ENCODE assay signal across 1 cellular context in the genomic region with DNA sequence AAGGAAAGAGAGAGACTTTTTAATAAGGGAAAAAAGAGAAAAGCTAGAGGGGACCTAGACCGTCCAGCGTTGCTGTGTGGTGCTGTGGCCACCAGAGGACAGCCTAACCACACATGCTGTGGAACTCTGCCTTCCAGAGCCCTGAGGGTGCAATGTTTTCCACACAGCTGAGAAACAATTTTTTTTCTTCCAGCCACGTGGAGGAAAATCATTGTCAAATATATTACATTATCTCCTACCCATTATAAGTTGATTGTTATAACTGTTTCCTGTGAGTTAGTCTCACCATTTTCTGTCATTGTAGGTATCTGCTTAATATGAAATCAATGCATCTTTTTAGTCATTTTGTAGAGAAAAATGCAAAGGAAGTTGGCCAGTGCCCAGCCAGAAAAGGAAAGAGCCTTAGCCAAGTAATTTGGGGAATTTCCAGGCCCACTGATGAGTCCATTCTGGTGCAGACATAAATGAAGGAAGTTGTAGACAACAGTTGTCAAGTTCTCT.
A peak's percentile ranks its signal among the peaks of the same experiment; 100 is the strongest.
TF ChIP-seq lines count a peak whose summit lies in the region.

No MANE protein-coding gene starts in this region.

TF ChIP-seq in HepG2, 621 proteins besides CTCF, POLR2A, EP300 and RAD21 (continued from another document and continues in another):
- TF ChIP-seq, protein P1, sequence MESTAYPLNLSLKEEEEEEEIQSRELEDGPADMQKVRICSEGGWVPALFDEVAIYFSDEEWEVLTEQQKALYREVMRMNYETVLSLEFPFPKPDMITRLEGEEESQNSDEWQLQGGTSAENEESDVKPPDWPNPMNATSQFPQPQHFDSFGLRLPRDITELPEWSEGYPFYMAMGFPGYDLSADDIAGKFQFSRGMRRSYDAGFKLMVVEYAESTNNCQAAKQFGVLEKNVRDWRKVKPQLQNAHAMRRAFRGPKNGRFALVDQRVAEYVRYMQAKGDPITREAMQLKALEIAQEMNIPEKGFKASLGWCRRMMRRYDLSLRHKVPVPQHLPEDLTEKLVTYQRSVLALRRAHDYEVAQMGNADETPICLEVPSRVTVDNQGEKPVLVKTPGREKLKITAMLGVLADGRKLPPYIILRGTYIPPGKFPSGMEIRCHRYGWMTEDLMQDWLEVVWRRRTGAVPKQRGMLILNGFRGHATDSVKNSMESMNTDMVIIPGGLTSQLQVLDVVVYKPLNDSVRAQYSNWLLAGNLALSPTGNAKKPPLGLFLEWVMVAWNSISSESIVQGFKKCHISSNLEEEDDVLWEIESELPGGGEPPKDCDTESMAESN (CRISPR knock-in tag; conservative IDR thresholded peaks at IDR 0.05): no peak
- TF ChIP-seq ZNF230 (CRISPR knock-in tag; IDR thresholded peaks at IDR 0.05): no peak
- TF ChIP-seq, protein P2, sequence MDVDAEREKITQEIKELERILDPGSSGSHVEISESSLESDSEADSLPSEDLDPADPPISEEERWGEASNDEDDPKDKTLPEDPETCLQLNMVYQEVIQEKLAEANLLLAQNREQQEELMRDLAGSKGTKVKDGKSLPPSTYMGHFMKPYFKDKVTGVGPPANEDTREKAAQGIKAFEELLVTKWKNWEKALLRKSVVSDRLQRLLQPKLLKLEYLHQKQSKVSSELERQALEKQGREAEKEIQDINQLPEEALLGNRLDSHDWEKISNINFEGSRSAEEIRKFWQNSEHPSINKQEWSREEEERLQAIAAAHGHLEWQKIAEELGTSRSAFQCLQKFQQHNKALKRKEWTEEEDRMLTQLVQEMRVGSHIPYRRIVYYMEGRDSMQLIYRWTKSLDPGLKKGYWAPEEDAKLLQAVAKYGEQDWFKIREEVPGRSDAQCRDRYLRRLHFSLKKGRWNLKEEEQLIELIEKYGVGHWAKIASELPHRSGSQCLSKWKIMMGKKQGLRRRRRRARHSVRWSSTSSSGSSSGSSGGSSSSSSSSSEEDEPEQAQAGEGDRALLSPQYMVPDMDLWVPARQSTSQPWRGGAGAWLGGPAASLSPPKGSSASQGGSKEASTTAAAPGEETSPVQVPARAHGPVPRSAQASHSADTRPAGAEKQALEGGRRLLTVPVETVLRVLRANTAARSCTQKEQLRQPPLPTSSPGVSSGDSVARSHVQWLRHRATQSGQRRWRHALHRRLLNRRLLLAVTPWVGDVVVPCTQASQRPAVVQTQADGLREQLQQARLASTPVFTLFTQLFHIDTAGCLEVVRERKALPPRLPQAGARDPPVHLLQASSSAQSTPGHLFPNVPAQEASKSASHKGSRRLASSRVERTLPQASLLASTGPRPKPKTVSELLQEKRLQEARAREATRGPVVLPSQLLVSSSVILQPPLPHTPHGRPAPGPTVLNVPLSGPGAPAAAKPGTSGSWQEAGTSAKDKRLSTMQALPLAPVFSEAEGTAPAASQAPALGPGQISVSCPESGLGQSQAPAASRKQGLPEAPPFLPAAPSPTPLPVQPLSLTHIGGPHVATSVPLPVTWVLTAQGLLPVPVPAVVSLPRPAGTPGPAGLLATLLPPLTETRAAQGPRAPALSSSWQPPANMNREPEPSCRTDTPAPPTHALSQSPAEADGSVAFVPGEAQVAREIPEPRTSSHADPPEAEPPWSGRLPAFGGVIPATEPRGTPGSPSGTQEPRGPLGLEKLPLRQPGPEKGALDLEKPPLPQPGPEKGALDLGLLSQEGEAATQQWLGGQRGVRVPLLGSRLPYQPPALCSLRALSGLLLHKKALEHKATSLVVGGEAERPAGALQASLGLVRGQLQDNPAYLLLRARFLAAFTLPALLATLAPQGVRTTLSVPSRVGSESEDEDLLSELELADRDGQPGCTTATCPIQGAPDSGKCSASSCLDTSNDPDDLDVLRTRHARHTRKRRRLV (CRISPR knock-in tag; IDR thresholded peaks at IDR 0.05): no peak
- TF ChIP-seq KLF11 (CRISPR knock-in tag; IDR thresholded peaks at IDR 0.05): 0 out of 2 replicates have a peak, but pooled peaks have one; percentile 49
- TF ChIP-seq, protein P3, sequence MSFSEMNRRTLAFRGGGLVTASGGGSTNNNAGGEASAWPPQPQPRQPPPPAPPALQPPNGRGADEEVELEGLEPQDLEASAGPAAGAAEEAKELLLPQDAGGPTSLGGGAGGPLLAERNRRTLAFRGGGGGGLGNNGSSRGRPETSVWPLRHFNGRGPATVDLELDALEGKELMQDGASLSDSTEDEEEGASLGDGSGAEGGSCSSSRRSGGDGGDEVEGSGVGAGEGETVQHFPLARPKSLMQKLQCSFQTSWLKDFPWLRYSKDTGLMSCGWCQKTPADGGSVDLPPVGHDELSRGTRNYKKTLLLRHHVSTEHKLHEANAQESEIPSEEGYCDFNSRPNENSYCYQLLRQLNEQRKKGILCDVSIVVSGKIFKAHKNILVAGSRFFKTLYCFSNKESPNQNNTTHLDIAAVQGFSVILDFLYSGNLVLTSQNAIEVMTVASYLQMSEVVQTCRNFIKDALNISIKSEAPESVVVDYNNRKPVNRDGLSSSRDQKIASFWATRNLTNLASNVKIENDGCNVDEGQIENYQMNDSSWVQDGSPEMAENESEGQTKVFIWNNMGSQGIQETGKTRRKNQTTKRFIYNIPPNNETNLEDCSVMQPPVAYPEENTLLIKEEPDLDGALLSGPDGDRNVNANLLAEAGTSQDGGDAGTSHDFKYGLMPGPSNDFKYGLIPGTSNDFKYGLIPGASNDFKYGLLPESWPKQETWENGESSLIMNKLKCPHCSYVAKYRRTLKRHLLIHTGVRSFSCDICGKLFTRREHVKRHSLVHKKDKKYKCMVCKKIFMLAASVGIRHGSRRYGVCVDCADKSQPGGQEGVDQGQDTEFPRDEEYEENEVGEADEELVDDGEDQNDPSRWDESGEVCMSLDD (CRISPR knock-in tag; IDR thresholded peaks at IDR 0.05; ENCODE audit: borderline replicate concordance): no peak
- TF ChIP-seq ELF4 (CRISPR knock-in tag; IDR thresholded peaks at IDR 0.05; ENCODE audit: borderline replicate concordance): no peak
- no peak for TF ChIP-seq TAF15 (IDR thresholded peaks at IDR 0.05; ENCODE audit: low read depth, low read length, poor library complexity, severe bottlenecking)
- TF ChIP-seq ATF1 (CRISPR knock-in tag; IDR thresholded peaks at IDR 0.05): no peak
- TF ChIP-seq HNF4G (IDR thresholded peaks at IDR 0.05; ENCODE audit: borderline replicate concordance, low read depth, low read length): no peak
- TF ChIP-seq HNF4G (CRISPR knock-in tag; IDR thresholded peaks at IDR 0.05; ENCODE audit: borderline replicate concordance, low read depth): no peak
- TF ChIP-seq ZNF205 (CRISPR knock-in tag; IDR thresholded peaks at IDR 0.05): no peak
- no peak for TF ChIP-seq ZNF816 (CRISPR knock-in tag; IDR thresholded peaks at IDR 0.05; ENCODE audit: borderline replicate concordance)
- TF ChIP-seq ZNF20 (CRISPR knock-in tag; IDR thresholded peaks at IDR 0.05): no peak
- no peak for TF ChIP-seq SPEN (CRISPR knock-in tag; IDR thresholded peaks at IDR 0.05; ENCODE audit: low read depth)
- TF ChIP-seq ZNF546 (CRISPR knock-in tag; conservative IDR thresholded peaks at IDR 0.05): no peak
- TF ChIP-seq ZSCAN25 (CRISPR knock-in tag; IDR thresholded peaks at IDR 0.05): no peak
- TF ChIP-seq, protein P4, sequence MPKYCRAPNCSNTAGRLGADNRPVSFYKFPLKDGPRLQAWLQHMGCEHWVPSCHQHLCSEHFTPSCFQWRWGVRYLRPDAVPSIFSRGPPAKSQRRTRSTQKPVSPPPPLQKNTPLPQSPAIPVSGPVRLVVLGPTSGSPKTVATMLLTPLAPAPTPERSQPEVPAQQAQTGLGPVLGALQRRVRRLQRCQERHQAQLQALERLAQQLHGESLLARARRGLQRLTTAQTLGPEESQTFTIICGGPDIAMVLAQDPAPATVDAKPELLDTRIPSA (CRISPR knock-in tag; IDR thresholded peaks at IDR 0.05; ENCODE audit: borderline replicate concordance): no peak
- TF ChIP-seq, protein P5, sequence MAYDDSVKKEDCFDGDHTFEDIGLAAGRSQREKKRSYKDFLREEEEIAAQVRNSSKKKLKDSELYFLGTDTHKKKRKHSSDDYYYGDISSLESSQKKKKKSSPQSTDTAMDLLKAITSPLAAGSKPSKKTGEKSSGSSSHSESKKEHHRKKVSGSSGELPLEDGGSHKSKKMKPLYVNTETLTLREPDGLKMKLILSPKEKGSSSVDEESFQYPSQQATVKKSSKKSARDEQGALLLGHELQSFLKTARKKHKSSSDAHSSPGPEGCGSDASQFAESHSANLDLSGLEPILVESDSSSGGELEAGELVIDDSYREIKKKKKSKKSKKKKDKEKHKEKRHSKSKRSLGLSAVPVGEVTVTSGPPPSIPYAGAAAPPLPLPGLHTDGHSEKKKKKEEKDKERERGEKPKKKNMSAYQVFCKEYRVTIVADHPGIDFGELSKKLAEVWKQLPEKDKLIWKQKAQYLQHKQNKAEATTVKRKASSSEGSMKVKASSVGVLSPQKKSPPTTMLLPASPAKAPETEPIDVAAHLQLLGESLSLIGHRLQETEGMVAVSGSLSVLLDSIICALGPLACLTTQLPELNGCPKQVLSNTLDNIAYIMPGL (CRISPR knock-in tag; IDR thresholded peaks at IDR 0.05; ENCODE audit: borderline replicate concordance in 1 of 2, low read depth in 1 of 2): peak; percentile 45 to 55; a peak in 1 of 4 replicates
- TF ChIP-seq SIX1 (CRISPR knock-in tag; IDR thresholded peaks at IDR 0.05; ENCODE audit: borderline replicate concordance): no peak
- no peak for TF ChIP-seq MIXL1 (CRISPR knock-in tag; IDR thresholded peaks at IDR 0.05)
- TF ChIP-seq SUZ12 (IDR thresholded peaks at IDR 0.05; ENCODE audit: low read depth, low read length): no peak
- TF ChIP-seq, protein P6, sequence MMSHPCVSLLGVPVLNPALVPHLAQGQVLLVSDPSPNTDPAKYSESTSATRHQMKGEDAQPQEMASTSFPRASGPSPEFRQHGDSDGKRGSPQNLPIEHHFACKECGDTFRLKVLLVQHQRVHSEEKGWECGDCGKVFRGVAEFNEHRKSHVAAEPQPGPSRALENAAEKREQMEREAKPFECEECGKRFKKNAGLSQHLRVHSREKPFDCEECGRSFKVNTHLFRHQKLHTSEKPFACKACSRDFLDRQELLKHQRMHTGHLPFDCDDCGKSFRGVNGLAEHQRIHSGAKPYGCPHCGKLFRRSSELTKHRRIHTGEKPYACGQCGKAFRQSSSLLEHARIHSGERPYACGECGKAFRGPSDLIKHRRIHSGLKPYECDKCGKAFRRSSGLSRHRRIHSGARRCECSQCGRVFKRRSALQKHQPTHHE (CRISPR knock-in tag; IDR thresholded peaks at IDR 0.05; ENCODE audit: borderline replicate concordance): no peak
- no peak for TF ChIP-seq CEBPB (IDR thresholded peaks at IDR 0.05; ENCODE audit: borderline replicate concordance, low read depth, low read length)
- no peak for TF ChIP-seq HDAC1 (CRISPR knock-in tag; IDR thresholded peaks at IDR 0.05)
- no peak for TF ChIP-seq ZNF17 (CRISPR knock-in tag; IDR thresholded peaks at IDR 0.05)
- TF ChIP-seq, protein P7, sequence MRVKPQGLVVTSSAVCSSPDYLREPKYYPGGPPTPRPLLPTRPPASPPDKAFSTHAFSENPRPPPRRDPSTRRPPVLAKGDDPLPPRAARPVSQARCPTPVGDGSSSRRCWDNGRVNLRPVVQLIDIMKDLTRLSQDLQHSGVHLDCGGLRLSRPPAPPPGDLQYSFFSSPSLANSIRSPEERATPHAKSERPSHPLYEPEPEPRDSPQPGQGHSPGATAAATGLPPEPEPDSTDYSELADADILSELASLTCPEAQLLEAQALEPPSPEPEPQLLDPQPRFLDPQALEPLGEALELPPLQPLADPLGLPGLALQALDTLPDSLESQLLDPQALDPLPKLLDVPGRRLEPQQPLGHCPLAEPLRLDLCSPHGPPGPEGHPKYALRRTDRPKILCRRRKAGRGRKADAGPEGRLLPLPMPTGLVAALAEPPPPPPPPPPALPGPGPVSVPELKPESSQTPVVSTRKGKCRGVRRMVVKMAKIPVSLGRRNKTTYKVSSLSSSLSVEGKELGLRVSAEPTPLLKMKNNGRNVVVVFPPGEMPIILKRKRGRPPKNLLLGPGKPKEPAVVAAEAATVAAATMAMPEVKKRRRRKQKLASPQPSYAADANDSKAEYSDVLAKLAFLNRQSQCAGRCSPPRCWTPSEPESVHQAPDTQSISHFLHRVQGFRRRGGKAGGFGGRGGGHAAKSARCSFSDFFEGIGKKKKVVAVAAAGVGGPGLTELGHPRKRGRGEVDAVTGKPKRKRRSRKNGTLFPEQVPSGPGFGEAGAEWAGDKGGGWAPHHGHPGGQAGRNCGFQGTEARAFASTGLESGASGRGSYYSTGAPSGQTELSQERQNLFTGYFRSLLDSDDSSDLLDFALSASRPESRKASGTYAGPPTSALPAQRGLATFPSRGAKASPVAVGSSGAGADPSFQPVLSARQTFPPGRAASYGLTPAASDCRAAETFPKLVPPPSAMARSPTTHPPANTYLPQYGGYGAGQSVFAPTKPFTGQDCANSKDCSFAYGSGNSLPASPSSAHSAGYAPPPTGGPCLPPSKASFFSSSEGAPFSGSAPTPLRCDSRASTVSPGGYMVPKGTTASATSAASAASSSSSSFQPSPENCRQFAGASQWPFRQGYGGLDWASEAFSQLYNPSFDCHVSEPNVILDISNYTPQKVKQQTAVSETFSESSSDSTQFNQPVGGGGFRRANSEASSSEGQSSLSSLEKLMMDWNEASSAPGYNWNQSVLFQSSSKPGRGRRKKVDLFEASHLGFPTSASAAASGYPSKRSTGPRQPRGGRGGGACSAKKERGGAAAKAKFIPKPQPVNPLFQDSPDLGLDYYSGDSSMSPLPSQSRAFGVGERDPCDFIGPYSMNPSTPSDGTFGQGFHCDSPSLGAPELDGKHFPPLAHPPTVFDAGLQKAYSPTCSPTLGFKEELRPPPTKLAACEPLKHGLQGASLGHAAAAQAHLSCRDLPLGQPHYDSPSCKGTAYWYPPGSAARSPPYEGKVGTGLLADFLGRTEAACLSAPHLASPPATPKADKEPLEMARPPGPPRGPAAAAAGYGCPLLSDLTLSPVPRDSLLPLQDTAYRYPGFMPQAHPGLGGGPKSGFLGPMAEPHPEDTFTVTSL (CRISPR knock-in tag; IDR thresholded peaks at IDR 0.05; ENCODE audit: borderline replicate concordance): no peak
- TF ChIP-seq, protein P8, sequence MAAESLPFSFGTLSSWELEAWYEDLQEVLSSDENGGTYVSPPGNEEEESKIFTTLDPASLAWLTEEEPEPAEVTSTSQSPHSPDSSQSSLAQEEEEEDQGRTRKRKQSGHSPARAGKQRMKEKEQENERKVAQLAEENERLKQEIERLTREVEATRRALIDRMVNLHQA (CRISPR knock-in tag; IDR thresholded peaks at IDR 0.05): no peak
- TF ChIP-seq, protein P9, sequence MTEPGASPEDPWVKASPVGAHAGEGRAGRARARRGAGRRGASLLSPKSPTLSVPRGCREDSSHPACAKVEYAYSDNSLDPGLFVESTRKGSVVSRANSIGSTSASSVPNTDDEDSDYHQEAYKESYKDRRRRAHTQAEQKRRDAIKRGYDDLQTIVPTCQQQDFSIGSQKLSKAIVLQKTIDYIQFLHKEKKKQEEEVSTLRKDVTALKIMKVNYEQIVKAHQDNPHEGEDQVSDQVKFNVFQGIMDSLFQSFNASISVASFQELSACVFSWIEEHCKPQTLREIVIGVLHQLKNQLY (CRISPR knock-in tag; IDR thresholded peaks at IDR 0.05): no peak
- TF ChIP-seq, protein P10, sequence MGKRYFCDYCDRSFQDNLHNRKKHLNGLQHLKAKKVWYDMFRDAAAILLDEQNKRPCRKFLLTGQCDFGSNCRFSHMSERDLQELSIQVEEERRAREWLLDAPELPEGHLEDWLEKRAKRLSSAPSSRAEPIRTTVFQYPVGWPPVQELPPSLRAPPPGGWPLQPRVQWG (CRISPR knock-in tag; IDR thresholded peaks at IDR 0.05; ENCODE audit: borderline replicate concordance, low read depth): no peak
- no peak for TF ChIP-seq NFATC3 (CRISPR knock-in tag; IDR thresholded peaks at IDR 0.05)
- no peak for TF ChIP-seq ZBTB42 (CRISPR knock-in tag; IDR thresholded peaks at IDR 0.05)
- TF ChIP-seq ESRRA (CRISPR knock-in tag; IDR thresholded peaks at IDR 0.05; ENCODE audit: low read depth): no peak
- TF ChIP-seq KMT2B (CRISPR knock-in tag; IDR thresholded peaks at IDR 0.05): no peak
- TF ChIP-seq SOX13 (IDR thresholded peaks at IDR 0.05): no peak
- 0 out of 4 replicates have a peak, but pooled peaks of 1 of the 2 experiments have one; percentile 4 for TF ChIP-seq SOX13 (CRISPR knock-in tag; conservative IDR thresholded peaks at IDR 0.05 in 1 of 2, IDR thresholded peaks at IDR 0.05 in 1 of 2)
